1 cellular context compared by ENCODE assay signal in genomic region chr10:21526184-21526951, GRCh38.
A peak's percentile ranks its signal among the peaks of the same experiment; 100 is the strongest.
TF ChIP-seq lines count a peak whose summit lies in the region.

No MANE protein-coding gene starts in this region.

TF ChIP-seq in HepG2, 621 proteins besides CTCF, POLR2A, EP300 and RAD21 (continued from another document and continues in another):
- TF ChIP-seq, protein P1, sequence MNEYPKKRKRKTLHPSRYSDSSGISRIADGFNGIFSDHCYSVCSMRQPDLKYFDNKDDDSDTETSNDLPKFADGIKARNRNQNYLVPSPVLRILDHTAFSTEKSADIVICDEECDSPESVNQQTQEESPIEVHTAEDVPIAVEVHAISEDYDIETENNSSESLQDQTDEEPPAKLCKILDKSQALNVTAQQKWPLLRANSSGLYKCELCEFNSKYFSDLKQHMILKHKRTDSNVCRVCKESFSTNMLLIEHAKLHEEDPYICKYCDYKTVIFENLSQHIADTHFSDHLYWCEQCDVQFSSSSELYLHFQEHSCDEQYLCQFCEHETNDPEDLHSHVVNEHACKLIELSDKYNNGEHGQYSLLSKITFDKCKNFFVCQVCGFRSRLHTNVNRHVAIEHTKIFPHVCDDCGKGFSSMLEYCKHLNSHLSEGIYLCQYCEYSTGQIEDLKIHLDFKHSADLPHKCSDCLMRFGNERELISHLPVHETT (CRISPR knock-in tag; conservative IDR thresholded peaks at IDR 0.05), result peak; percentile 89; the same call in 1 of the 2 replicates
- TF ChIP-seq ZNF678 (CRISPR knock-in tag; IDR thresholded peaks at IDR 0.05) (peak; percentile 50; the same call in 1 of the 2 replicates), ZNF878 (CRISPR knock-in tag; IDR thresholded peaks at IDR 0.05) (peak; percentile 15; the same call in 1 of the 2 replicates), ZFP1 (CRISPR knock-in tag; IDR thresholded peaks at IDR 0.05) (no peak), ZBTB3 (CRISPR knock-in tag; IDR thresholded peaks at IDR 0.05; ENCODE audit: borderline replicate concordance, low read depth) (0 out of 2 replicates have a peak, but pooled peaks have one; percentile 14), ZBTB20 (CRISPR knock-in tag; IDR thresholded peaks at IDR 0.05; ENCODE audit: borderline replicate concordance, low read depth) (no peak), DMAP1 (CRISPR knock-in tag; IDR thresholded peaks at IDR 0.05) (no peak), FOXA1 (IDR thresholded peaks at IDR 0.05) (no peak), FOXA1 (CRISPR knock-in tag; IDR thresholded peaks at IDR 0.05) (no peak), ZNF775 (CRISPR knock-in tag; IDR thresholded peaks at IDR 0.05; ENCODE audit: borderline replicate concordance) (no peak), ZNF24 (IDR thresholded peaks at IDR 0.05) (no peak), TEAD3 (CRISPR knock-in tag; optimal IDR thresholded peaks at IDR 0.05; ENCODE audit: borderline replicate concordance) (no peak), ZNF12 (CRISPR knock-in tag; IDR thresholded peaks at IDR 0.05) (0 out of 2 replicates have a peak, but pooled peaks have one; percentile 19), ZHX1 (CRISPR knock-in tag; IDR thresholded peaks at IDR 0.05; ENCODE audit: low read depth) (no peak; the same call in 1 of the 2 replicates), TMF1 (CRISPR knock-in tag; IDR thresholded peaks at IDR 0.05; ENCODE audit: low read depth) (peak; percentile 55; the same call in 1 of the 2 replicates), ARID4A (CRISPR knock-in tag; IDR thresholded peaks at IDR 0.05; ENCODE audit: borderline replicate concordance) (no peak), PREB (CRISPR knock-in tag; IDR thresholded peaks at IDR 0.05) (no peak), CBX2 (IDR thresholded peaks at IDR 0.05; ENCODE audit: low read depth, low read length) (no peak), CBX2 (CRISPR knock-in tag; IDR thresholded peaks at IDR 0.05; ENCODE audit: low read depth) (no peak), ZNF816 (CRISPR knock-in tag; IDR thresholded peaks at IDR 0.05; ENCODE audit: borderline replicate concordance) (peak; percentile 58; the same call in 1 of the 2 replicates), ZNF619 (CRISPR knock-in tag; IDR thresholded peaks at IDR 0.05) (no peak), ZNF850 (CRISPR knock-in tag; conservative IDR thresholded peaks at IDR 0.05) (peak; percentile 93), PRPF4 (IDR thresholded peaks at IDR 0.05; ENCODE audit: low read depth, low read length, poor library complexity, severe bottlenecking) (no peak), PTBP1 (IDR thresholded peaks at IDR 0.05; ENCODE audit: low read depth, low read length, poor library complexity, severe bottlenecking) (no peak), ELF4 (CRISPR knock-in tag; IDR thresholded peaks at IDR 0.05; ENCODE audit: borderline replicate concordance) (no peak), FOSL1 (CRISPR knock-in tag; IDR thresholded peaks at IDR 0.05; ENCODE audit: borderline replicate concordance) (no peak), FOXP4 (CRISPR knock-in tag; IDR thresholded peaks at IDR 0.05) (no peak), RBFOX2 (IDR thresholded peaks at IDR 0.05; ENCODE audit: low read depth, low read length) (peak; percentile 94), DNMT1 (CRISPR knock-in tag; IDR thresholded peaks at IDR 0.05) (no peak), ZNF431 (CRISPR knock-in tag; IDR thresholded peaks at IDR 0.05; ENCODE audit: borderline replicate concordance, low read depth) (0 out of 2 replicates have a peak, but pooled peaks have one; percentile 36), MXD4 (CRISPR knock-in tag; IDR thresholded peaks at IDR 0.05) (no peak), HDAC6 (IDR thresholded peaks at IDR 0.05; ENCODE audit: low read depth, low read length) (peak; percentile 44; the same call in 1 of the 2 replicates), ZKSCAN8 (CRISPR knock-in tag; IDR thresholded peaks at IDR 0.05; ENCODE audit: borderline replicate concordance) (no peak), RCOR2 (CRISPR knock-in tag; IDR thresholded peaks at IDR 0.05) (no peak), THAP9 (CRISPR knock-in tag; IDR thresholded peaks at IDR 0.05; ENCODE audit: borderline replicate concordance) (no peak), CEBPB (IDR thresholded peaks at IDR 0.05; ENCODE audit: borderline replicate concordance, low read depth, low read length) (no peak), ZNF83 (CRISPR knock-in tag; IDR thresholded peaks at IDR 0.05; ENCODE audit: borderline replicate concordance) (no peak), EED (CRISPR knock-in tag; IDR thresholded peaks at IDR 0.05) (no peak), ZC3H4 (CRISPR knock-in tag; IDR thresholded peaks at IDR 0.05; ENCODE audit: borderline replicate concordance) (0 out of 2 replicates have a peak, but pooled peaks have one; percentile 37)
- TF ChIP-seq, protein P2, sequence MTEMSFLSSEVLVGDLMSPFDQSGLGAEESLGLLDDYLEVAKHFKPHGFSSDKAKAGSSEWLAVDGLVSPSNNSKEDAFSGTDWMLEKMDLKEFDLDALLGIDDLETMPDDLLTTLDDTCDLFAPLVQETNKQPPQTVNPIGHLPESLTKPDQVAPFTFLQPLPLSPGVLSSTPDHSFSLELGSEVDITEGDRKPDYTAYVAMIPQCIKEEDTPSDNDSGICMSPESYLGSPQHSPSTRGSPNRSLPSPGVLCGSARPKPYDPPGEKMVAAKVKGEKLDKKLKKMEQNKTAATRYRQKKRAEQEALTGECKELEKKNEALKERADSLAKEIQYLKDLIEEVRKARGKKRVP (CRISPR knock-in tag; IDR thresholded peaks at IDR 0.05), result no peak
- TF ChIP-seq, protein P3, sequence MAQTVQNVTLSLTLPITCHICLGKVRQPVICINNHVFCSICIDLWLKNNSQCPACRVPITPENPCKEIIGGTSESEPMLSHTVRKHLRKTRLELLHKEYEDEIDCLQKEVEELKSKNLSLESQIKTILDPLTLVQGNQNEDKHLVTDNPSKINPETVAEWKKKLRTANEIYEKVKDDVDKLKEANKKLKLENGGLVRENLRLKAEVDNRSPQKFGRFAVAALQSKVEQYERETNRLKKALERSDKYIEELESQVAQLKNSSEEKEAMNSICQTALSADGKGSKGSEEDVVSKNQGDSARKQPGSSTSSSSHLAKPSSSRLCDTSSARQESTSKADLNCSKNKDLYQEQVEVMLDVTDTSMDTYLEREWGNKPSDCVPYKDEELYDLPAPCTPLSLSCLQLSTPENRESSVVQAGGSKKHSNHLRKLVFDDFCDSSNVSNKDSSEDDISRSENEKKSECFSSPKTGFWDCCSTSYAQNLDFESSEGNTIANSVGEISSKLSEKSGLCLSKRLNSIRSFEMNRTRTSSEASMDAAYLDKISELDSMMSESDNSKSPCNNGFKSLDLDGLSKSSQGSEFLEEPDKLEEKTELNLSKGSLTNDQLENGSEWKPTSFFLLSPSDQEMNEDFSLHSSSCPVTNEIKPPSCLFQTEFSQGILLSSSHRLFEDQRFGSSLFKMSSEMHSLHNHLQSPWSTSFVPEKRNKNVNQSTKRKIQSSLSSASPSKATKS (CRISPR knock-in tag; IDR thresholded peaks at IDR 0.05), result no peak; the same call in 1 of the 2 replicates
- TF ChIP-seq, protein P4, sequence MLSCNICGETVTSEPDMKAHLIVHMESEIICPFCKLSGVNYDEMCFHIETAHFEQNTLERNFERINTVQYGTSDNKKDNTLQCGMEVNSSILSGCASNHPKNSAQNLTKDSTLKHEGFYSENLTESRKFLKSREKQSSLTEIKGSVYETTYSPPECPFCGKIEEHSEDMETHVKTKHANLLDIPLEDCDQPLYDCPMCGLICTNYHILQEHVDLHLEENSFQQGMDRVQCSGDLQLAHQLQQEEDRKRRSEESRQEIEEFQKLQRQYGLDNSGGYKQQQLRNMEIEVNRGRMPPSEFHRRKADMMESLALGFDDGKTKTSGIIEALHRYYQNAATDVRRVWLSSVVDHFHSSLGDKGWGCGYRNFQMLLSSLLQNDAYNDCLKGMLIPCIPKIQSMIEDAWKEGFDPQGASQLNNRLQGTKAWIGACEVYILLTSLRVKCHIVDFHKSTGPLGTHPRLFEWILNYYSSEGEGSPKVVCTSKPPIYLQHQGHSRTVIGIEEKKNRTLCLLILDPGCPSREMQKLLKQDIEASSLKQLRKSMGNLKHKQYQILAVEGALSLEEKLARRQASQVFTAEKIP (CRISPR knock-in tag; IDR thresholded peaks at IDR 0.05; ENCODE audit: borderline replicate concordance), result no peak
- TF ChIP-seq, protein P5, sequence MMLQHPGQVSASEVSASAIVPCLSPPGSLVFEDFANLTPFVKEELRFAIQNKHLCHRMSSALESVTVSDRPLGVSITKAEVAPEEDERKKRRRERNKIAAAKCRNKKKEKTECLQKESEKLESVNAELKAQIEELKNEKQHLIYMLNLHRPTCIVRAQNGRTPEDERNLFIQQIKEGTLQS (CRISPR knock-in tag; IDR thresholded peaks at IDR 0.05), result peak; percentile 28; the same call in 1 of the 2 replicates
